In the genomic region with DNA sequence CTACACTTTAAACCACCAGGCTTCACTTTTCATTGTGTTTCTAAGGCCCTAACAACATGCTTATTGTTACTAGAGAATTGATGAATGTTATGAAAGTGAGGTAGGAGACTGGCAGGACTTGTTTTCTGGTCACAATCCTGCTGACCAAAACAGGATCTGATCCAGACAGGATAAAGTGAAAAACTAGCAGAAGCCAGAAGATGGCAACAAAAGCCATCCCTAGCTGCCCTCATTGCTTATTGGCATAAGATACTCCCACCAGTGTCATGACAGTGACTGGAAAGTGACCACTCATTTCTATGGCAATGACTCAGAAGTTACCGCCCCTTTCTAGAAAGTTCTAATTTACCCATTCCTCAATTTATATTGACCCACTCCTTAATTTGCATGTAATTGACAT, we compare ENCODE assay signal across 18 cellular contexts. TPM values are rescaled to one million over a fixed set of nuclear protein-coding genes. Genes with fewer than 3 reads are reported as not detected.
DNase-seq lines count a peak whose midpoint lies in the region; ATAC-seq, FAIRE-seq and TF ChIP-seq lines count a peak whose summit lies in the region.
"Had no signal": no experiment of that assay in that cellular context is flagged by ENCODE, and none has a peak within 500 bp of the region (broad histone marks: within the 10 kb centered on the region; RNA-seq: fewer than 3 reads in every experiment).

No MANE protein-coding gene starts in this region.

- no peak overlapping the region for H4K5ac ChIP-seq in H1 (ENCODE audit: insufficient read length, low read depth, low read length)

- H3K23ac ChIP-seq in H1 (ENCODE audit: insufficient read length) = no peak overlapping the region

- H2BK15ac ChIP-seq in H1 (ENCODE audit: low read length) = no peak overlapping the region

- no peak for TF ChIP-seq EP300 in H1 (IDR thresholded peaks at IDR 0.05; ENCODE audit: borderline replicate concordance in 1 of 2, low read depth in 2 of 2, low read length in 2 of 2)

- H3K9me3 ChIP-seq in H1 (ENCODE audit: insufficient read depth in 2 of 2, low read depth in 1 of 2, low read length in 1 of 2) (no peaks in the 10 kb centered on the region), liver (ENCODE audit: control insufficient read depth in 4 of 4, low read length in 3 of 4) (no peaks in the 10 kb centered on the region)
- H3K9me3 ChIP-seq: HAP-1 had no signal

- no peak overlapping the region for H4K8ac ChIP-seq in H1 (ENCODE audit: extremely low read depth, insufficient read depth, low read length)

- no peak overlapping the region for H4K91ac ChIP-seq in H1 (replicated peaks; ENCODE audit: insufficient read length, low read length)

- H3K36me3 ChIP-seq in H1 (ENCODE audit: control insufficient read depth in 2 of 4, insufficient read depth in 4 of 4, low read length in 3 of 4) (no peaks in the 10 kb centered on the region), liver (ENCODE audit: control insufficient read depth in 4 of 4, insufficient read depth in 3 of 4, low read depth in 1 of 4, low read length in 3 of 4) (no peaks in the 10 kb centered on the region)
- H3K36me3 ChIP-seq: HAP-1 had no signal

- H3K27ac ChIP-seq in C4-2B (no peak overlapping the region), H1 (ENCODE audit: low read depth, low read length) (no peak overlapping the region), liver (ENCODE audit: low read depth in 1 of 2, low read length in 2 of 2) (no peak overlapping the region)

- H3K79me1 ChIP-seq in H1 (ENCODE audit: low read depth, low read length) = no peaks in the 10 kb centered on the region

- WGBS in H1 (ENCODE audit: extremely low coverage in 1 of 2, insufficient coverage in 1 of 2, insufficient read length in 1 of 2, insufficient replicate concordance in 2 of 2, low coverage in 1 of 2, low lambda C conversion rate in 2 of 2, missing lambda C conversion rate in 1 of 2), 2 experiments = 77% methylated on average over 1 of the region's 1 CpG; no CpG with 5 or more reads in 1 of the 2 experiments
- 90% methylated on average over 1 of the region's 1 CpG for WGBS in liver

- no peaks in the 10 kb centered on the region for H4K20me1 ChIP-seq in H1 (replicated peaks in 1 of 2; ENCODE audit: control insufficient read depth in 1 of 2, insufficient read depth in 2 of 2, low read length in 2 of 2)

- H3K4me3 ChIP-seq in H1 (ENCODE audit: extremely low read depth in 1 of 4, insufficient read depth in 2 of 4, low read depth in 3 of 4, low read length in 4 of 4) (no peak overlapping the region), liver (ENCODE audit: low read depth in 1 of 3, low read length in 3 of 3) (no peak overlapping the region)
- H3K4me3 ChIP-seq: HAP-1 had no signal

- no peak overlapping the region for H2BK20ac ChIP-seq in H1 (ENCODE audit: low read length)

- H3K18ac ChIP-seq in H1 (ENCODE audit: extremely low read depth, low read length) = no peak overlapping the region

- no peak overlapping the region for H3K56ac ChIP-seq in H1 (replicated peaks; ENCODE audit: insufficient read length, low read depth, low read length)

- no peaks in the 10 kb centered on the region for H3K36me3 Mint-ChIP-seq in activated T-cell treated with anti-CD3 and anti-CD28 coated beads, Interleukin-2, amount 50 U/mL, for 24 hours (ENCODE audit: low read depth)
- H3K36me3 Mint-ChIP-seq: CD4-positive, CD25-positive, alpha-beta regulatory T cell had no signal

- H2BK12ac ChIP-seq in H1 (ENCODE audit: low read depth, low read length) = no peak overlapping the region

- peak; percentile 77 for FAIRE-seq in H1 (lab: Jason Lieb, UNC)

- no peak overlapping the region for H3K4ac ChIP-seq in H1 (replicated peaks; ENCODE audit: insufficient read length, low read depth, low read length)

- H2BK120ac ChIP-seq in H1 (replicated peaks; ENCODE audit: low read depth, low read length) = no peak overlapping the region

- H3K23me2 ChIP-seq in H1 (ENCODE audit: low read depth, low read length) = no peaks in the 10 kb centered on the region

- no peaks in the 10 kb centered on the region for H3K79me2 ChIP-seq in H1 (ENCODE audit: control insufficient read depth in 1 of 2, insufficient read depth in 2 of 2, low read length in 2 of 2)

- H2BK5ac ChIP-seq in H1 (ENCODE audit: low read depth, low read length) = no peak overlapping the region

- no peak overlapping the region for H2AK5ac ChIP-seq in H1 (ENCODE audit: low read depth, low read length)

- DNase-seq in HT1080 (ENCODE audit: low read depth) (peak; percentile 33), H1 (ENCODE audit: low read depth in 1 of 2, low spot score in 2 of 2) (no peak), mesenteric fat pad (ENCODE audit: low spot score) (no peak)
- no peak for DNase-seq in activated T-cell treated with anti-CD3 and anti-CD28 coated beads, Interleukin-2, amount 50 U/mL, for 24 hours
- DNase-seq: AML-193; CD4-positive, CD25-positive, alpha-beta regulatory T cell; NCI-H146; NCI-H2081 treated with DMSO at 0.1 percent for 48 hours; NCI-H2227 treated with DMSO at 0.1 percent for 48 hours; NCI-H69; SHP77 had no signal

- TF ChIP-seq RAD21 in H1 (IDR thresholded peaks at IDR 0.05 in 1 of 2, conservative IDR thresholded peaks at IDR 0.05 in 1 of 2; ENCODE audit: low read depth in 2 of 2, low read length in 2 of 2) (peak; percentile 61 to 67), liver (IDR thresholded peaks at IDR 0.05) (peak; percentile 68 to 75)

- H3K4me1 Mint-ChIP-seq in activated T-cell treated with anti-CD3 and anti-CD28 coated beads, Interleukin-2, amount 50 U/mL, for 24 hours (ENCODE audit: low read depth) = no peaks in the 10 kb centered on the region
- H3K4me1 Mint-ChIP-seq: CD4-positive, CD25-positive, alpha-beta regulatory T cell had no signal

- H3K4me1 ChIP-seq in H1 (replicated peaks in 1 of 4; ENCODE audit: control insufficient read depth in 3 of 4, insufficient read depth in 4 of 4, low read length in 3 of 4) = no peaks in the 10 kb centered on the region
- H3K4me1 ChIP-seq in liver (ENCODE audit: control insufficient read depth in 4 of 4, insufficient read depth in 4 of 4, low read length in 3 of 4) = peaks cover 0 to 4% (median 0%) of the 10 kb centered on the region in 4 donors
- H3K4me1 ChIP-seq: HAP-1 had no signal

- H3K4me3 Mint-ChIP-seq in activated T-cell treated with anti-CD3 and anti-CD28 coated beads, Interleukin-2, amount 50 U/mL, for 24 hours = no peak overlapping the region
- H3K4me3 Mint-ChIP-seq: CD4-positive, CD25-positive, alpha-beta regulatory T cell had no signal

- H2AFZ ChIP-seq in H1 (ENCODE audit: low read length) = no peak overlapping the region

- H3K27me3 Mint-ChIP-seq in activated T-cell treated with anti-CD3 and anti-CD28 coated beads, Interleukin-2, amount 50 U/mL, for 24 hours = peaks cover 12% of the 10 kb centered on the region

- TF ChIP-seq POLR2A in H1 (IDR thresholded peaks at IDR 0.05; ENCODE audit: control extremely low read depth in 1 of 2, low read depth in 2 of 2, low read length in 2 of 2) = no peak

- ATAC-seq in GM18870 (IDR thresholded peaks at IDR 0.05; ENCODE audit: unreplicated experiment) (no peak), HG02759 (IDR thresholded peaks at IDR 0.05; ENCODE audit: unreplicated experiment) (no peak)
- ATAC-seq: Panc1 had no signal

- H3K27me3 ChIP-seq in H1 (replicated peaks in 1 of 4; ENCODE audit: control insufficient read depth in 3 of 4, extremely low read depth in 1 of 4, insufficient read depth in 3 of 4, low read length in 3 of 4) (no peaks in the 10 kb centered on the region), liver (ENCODE audit: control insufficient read depth in 4 of 4, insufficient read depth in 4 of 4, low read length in 3 of 4) (no peaks in the 10 kb centered on the region)

- H3K9ac ChIP-seq in H1 (replicated peaks in 1 of 4; ENCODE audit: extremely low read depth in 1 of 4, low read depth in 3 of 4, low read length in 3 of 4) (no peak overlapping the region), liver (ENCODE audit: low read depth in 1 of 2, low read length in 2 of 2) (no peak overlapping the region)

- POLR2A ChIA-PET in H1 (lab: Charles Lee; ENCODE audit: partially characterized antibody) = interaction anchor here (1.4 kb wide), 1 partner anchor 102 kb away, joined by 4 read pairs; the partner anchor contains the start of gene LRAT

- no peak overlapping the region for H3K27ac Mint-ChIP-seq in activated T-cell treated with anti-CD3 and anti-CD28 coated beads, Interleukin-2, amount 50 U/mL, for 24 hours
- H3K27ac Mint-ChIP-seq: CD4-positive, CD25-positive, alpha-beta regulatory T cell had no signal

- no peaks in the 10 kb centered on the region for H3K9me3 Mint-ChIP-seq in activated T-cell treated with anti-CD3 and anti-CD28 coated beads, Interleukin-2, amount 50 U/mL, for 24 hours

- CTCF ChIA-PET in H1 (lab: Charles Lee; ENCODE audit: partially characterized antibody) = interaction anchor here (0.6 to 7.7 kb wide), 15 partner anchors 16 to 587 kb away, joined by 3 to 89 read pairs (median 4); partner anchors contain the start of gene RBM46

- H3K14ac ChIP-seq in H1 (ENCODE audit: insufficient read length) = no peak overlapping the region

- 0 out of 2 replicates have a peak, but pooled peaks have one; percentile 7 for TF ChIP-seq CTCF in C4-2B (conservative IDR thresholded peaks at IDR 0.05)
- peak in 2 of 3 experiments; percentile 22 to 36; a peak in 2 of 4 replicates for TF ChIP-seq CTCF in H1 (IDR thresholded peaks at IDR 0.05; ENCODE audit: control extremely low read depth in 1 of 3, insufficient read depth in 1 of 3, low read depth in 1 of 3, low read length in 3 of 3)
- TF ChIP-seq CTCF in liver (IDR thresholded peaks at IDR 0.05; ENCODE audit: low read depth, low read length, missing input control) = no peak

- no peak overlapping the region for H3K4me2 ChIP-seq in H1 (ENCODE audit: insufficient read depth in 1 of 2, low read depth in 2 of 2, low read length in 2 of 2)

RNA-seq across cellular contexts. Expression of gene FGG, which starts 29.9 kb away (rescaled TPM):
- 0.11 TPM in 1 of 2 replicates, not detected in the other for total RNA-seq in HT1080 (2014; rRNA removed; shearing (Covaris generic))
- 0.08 TPM in 1 of 2 replicates, not detected in the other for polyA plus RNA-seq in HT1080 (2015; cell fraction: cytosol; rRNA removed)
- polyA plus RNA-seq in HT1080 (2015; cell fraction: nucleus; rRNA removed) = 0.27 and 0.32 TPM in 2 replicates
- not detected in 2 replicates for total RNA-seq in H1 (2021; fragmentation: NEBNext Ultra II Directional; extraction: Animal tissue kit (Norgen Biotek cat#: 25700))
- not detected in 2 replicates for polyA plus RNA-seq in H1 (2011; rRNA removed)
- polyA plus RNA-seq in H1 (2011; cell fraction: cytosol; rRNA removed) = not detected
- not detected for polyA plus RNA-seq in H1 (2011; cell fraction: nucleus; rRNA removed)
- not detected in 4 replicates for polyA plus RNA-seq in H1 (2012, experiment 1 of 2)
- polyA plus RNA-seq in H1 (2012, experiment 2 of 2) = not detected
- not detected for polyA plus RNA-seq in H1 (2013, experiment 1 of 2)
- polyA plus RNA-seq in H1 (2013, experiment 2 of 2) = not detected
- polyA minus RNA-seq in H1 (2011; rRNA and poly(A)+ RNA removed) = 0.25 TPM in 1 of 2 replicates, not detected in the other
- not detected for polyA minus RNA-seq in H1 (2011; cell fraction: cytosol; rRNA and poly(A)+ RNA removed)
- not detected for polyA minus RNA-seq in H1 (2011; cell fraction: nucleus; rRNA and poly(A)+ RNA removed)
- over 10,000 TPM; 11,566 to 20,700 TPM for total RNA-seq in liver
- over 10,000 TPM in 1 of 2 donors, 1,000 to 10,000 TPM in 1; 7,404 to 18,576 TPM for polyA plus RNA-seq in liver
- not detected for total RNA-seq in mesenteric fat pad
- total RNA-seq: A673; CD4-positive, CD25-positive, alpha-beta regulatory T cell had no signal
- polyA plus RNA-seq: CD4-positive, CD25-positive, alpha-beta regulatory T cell had no signal

RNA-seq across cellular contexts. Expression of gene FGA, which starts 51.8 kb away (rescaled TPM):
- total RNA-seq in HT1080 (2014; rRNA removed; shearing (Covaris generic)) = not detected in 2 replicates
- polyA plus RNA-seq in HT1080 (2015; cell fraction: cytosol; rRNA removed) = not detected in 2 replicates
- not detected in 2 replicates for polyA plus RNA-seq in HT1080 (2015; cell fraction: nucleus; rRNA removed)
- not detected in 2 replicates for total RNA-seq in H1 (2021; fragmentation: NEBNext Ultra II Directional; extraction: Animal tissue kit (Norgen Biotek cat#: 25700))
- not detected in 2 replicates for polyA plus RNA-seq in H1 (2011; rRNA removed)
- polyA plus RNA-seq in H1 (2011; cell fraction: cytosol; rRNA removed) = 0.03 TPM
- polyA plus RNA-seq in H1 (2011; cell fraction: nucleus; rRNA removed) = not detected
- polyA plus RNA-seq in H1 (2012, experiment 1 of 2) = not detected in 4 replicates
- not detected for polyA plus RNA-seq in H1 (2012, experiment 2 of 2)
- polyA plus RNA-seq in H1 (2013, experiment 1 of 2) = not detected
- polyA plus RNA-seq in H1 (2013, experiment 2 of 2) = not detected
- not detected in 2 replicates for polyA minus RNA-seq in H1 (2011; rRNA and poly(A)+ RNA removed)
- not detected for polyA minus RNA-seq in H1 (2011; cell fraction: cytosol; rRNA and poly(A)+ RNA removed)
- not detected for polyA minus RNA-seq in H1 (2011; cell fraction: nucleus; rRNA and poly(A)+ RNA removed)
- over 10,000 TPM; 12,179 to 25,210 TPM for total RNA-seq in liver
- polyA plus RNA-seq in liver = over 10,000 TPM in 1 of 2 donors, 1,000 to 10,000 TPM in 1; 8,747 to 16,618 TPM
- total RNA-seq in mesenteric fat pad = not detected
- total RNA-seq: A673; CD4-positive, CD25-positive, alpha-beta regulatory T cell had no signal
- polyA plus RNA-seq: CD4-positive, CD25-positive, alpha-beta regulatory T cell had no signal

Comparison
In these comparisons a context has a peak if more than half of its experiments do, and no peak if none do; other contexts are left out.
1. RNA of gene FGG, which starts 29.9 kb away (total RNA-seq): 11,566 to 20,700 TPM in liver; 0.11 TPM in HT1080, not detected in H1 and not detected in mesenteric fat pad (single experiment); every median in the first group is over 1,000 times any median in the second.
2. RNA of gene FGA, which starts 51.8 kb away (total RNA-seq): 12,179 to 25,210 TPM in liver; not detected in HT1080, not detected in H1 and not detected in mesenteric fat pad (single experiment); every median in the first group is over 1,000 times any median in the second.